In genomic region chr10:93123766-93124165, GRCh38 we compare ENCODE assay signal across 20 cellular contexts. TPM values are rescaled to one million over a fixed set of nuclear protein-coding genes. Genes with fewer than 3 reads are reported as not detected.
A peak's percentile ranks its signal among the peaks of the same experiment; 100 is the strongest.
DNase-seq lines count a peak whose midpoint lies in the region; ATAC-seq and TF ChIP-seq lines count a peak whose summit lies in the region.
"Had no signal": no experiment of that assay in that cellular context is flagged by ENCODE, and none has a peak within 500 bp of the region (broad histone marks: within the 10 kb centered on the region; RNA-seq: fewer than 3 reads in every experiment).

No MANE protein-coding gene starts in this region.

- peaks cover 22% of the 10 kb centered on the region for H3F3A ChIP-seq in MM.1S (ENCODE audit: insufficient read depth, low read length)

- no peaks in the 10 kb centered on the region for H4K20me1 ChIP-seq in MM.1S (ENCODE audit: insufficient read depth, low read length)

- H3K9me3 Mint-ChIP-seq in CD4-positive, CD25-positive, alpha-beta regulatory T cell = peaks cover 0 to 22% (median 7%) of the 10 kb centered on the region in 7 donors
- peaks cover 0 to 25% (median 16%) of the 10 kb centered on the region in 9 donors for H3K9me3 Mint-ChIP-seq in naive thymus-derived CD8-positive, alpha-beta T cell

- H3K36me3 Mint-ChIP-seq in CD4-positive, CD25-positive, alpha-beta regulatory T cell = peaks cover 8% of the 10 kb centered on the region
- peaks cover 0 to 18% (median 7%) of the 10 kb centered on the region in 3 donors for H3K36me3 Mint-ChIP-seq in naive thymus-derived CD8-positive, alpha-beta T cell

- TF ChIP-seq CTCF in MM.1S (IDR thresholded peaks at IDR 0.05; ENCODE audit: low read length) = no peak

- peaks cover 10 to 57% (median 29%) of the 10 kb centered on the region in 4 donors for H3K4me1 Mint-ChIP-seq in CD4-positive, CD25-positive, alpha-beta regulatory T cell
- peaks cover 27 to 40% (median 36%) of the 10 kb centered on the region in 4 donors for H3K4me1 Mint-ChIP-seq in naive thymus-derived CD8-positive, alpha-beta T cell

- H3K9ac ChIP-seq in MM.1S (ENCODE audit: low read length) = no peak overlapping the region

- H3K36me3 ChIP-seq in CD4-positive, CD25-positive, alpha-beta regulatory T cell (ENCODE audit: control insufficient read depth, insufficient read depth, low read length) = no peaks in the 10 kb centered on the region
- H3K36me3 ChIP-seq in MM.1S (replicated peaks; ENCODE audit: insufficient read depth, low read length) = no peaks in the 10 kb centered on the region

- peak overlapping the region in 3 of 4 donors; percentile 9 to 86 (median 81) for H3K4me3 Mint-ChIP-seq in CD4-positive, CD25-positive, alpha-beta regulatory T cell
- peak overlapping the region in 9 of 10 donors; percentile 17 to 84 (median 71) for H3K4me3 Mint-ChIP-seq in naive thymus-derived CD8-positive, alpha-beta T cell

- H3K27me3 Mint-ChIP-seq in CD4-positive, CD25-positive, alpha-beta regulatory T cell = no peaks in the 10 kb centered on the region
- H3K27me3 Mint-ChIP-seq in naive thymus-derived CD8-positive, alpha-beta T cell = peaks cover 0 to 2% (median 0%) of the 10 kb centered on the region in 5 donors

- H3K9me3 ChIP-seq in CD4-positive, CD25-positive, alpha-beta regulatory T cell (ENCODE audit: control insufficient read depth in 2 of 2, low read length in 2 of 2) = peaks cover 7 to 9% of the 10 kb centered on the region in 2 experiments
- H3K9me3 ChIP-seq in MM.1S (replicated peaks; ENCODE audit: insufficient read depth, low read length) = no peaks in the 10 kb centered on the region

- DNase-seq in CD4-positive, CD25-positive, alpha-beta regulatory T cell = no peak
- DNase-seq in MM.1S = no peak
- peak; percentile 11 for DNase-seq in germinal center (ENCODE audit: low spot score)
- DNase-seq in naive thymus-derived CD8-positive, alpha-beta T cell = no peak
- no peak for DNase-seq in NCI-H187 (lab: John Stamatoyannopoulos, UW)
- no peak for DNase-seq in NCI-H2227 (lab: John Stamatoyannopoulos, UW; ENCODE audit: unreplicated experiment)
- DNase-seq: DMS 273 treated with DMSO at 0.1 percent for 48 hours; DMS79 treated with DMSO at 0.1 percent for 48 hours; NCI-H1048; NCI-H1417 treated with DMSO at 0.1 percent for 48 hours; NCI-H187 treated with DMSO at 0.1 percent for 48 hours; NCI-H2107; NK-92 treated with Interleukin-12 subunit alpha and Interleukin-12 subunit beta, amount 100 ng/mL, for 24 hours had no signal

- peak overlapping the region; percentile 77; the same call in 1 of the 2 replicates for H3K4me2 ChIP-seq in MM.1S (ENCODE audit: low read depth, low read length)

- peak in 1 of 2 donors; percentile 35 for ATAC-seq in CD4-positive, CD25-positive, alpha-beta regulatory T cell (ENCODE audit: low read depth in 2 of 2)
- ATAC-seq in naive thymus-derived CD8-positive, alpha-beta T cell = no peak
- ATAC-seq in GM21381 (IDR thresholded peaks at IDR 0.05; ENCODE audit: unreplicated experiment) = no peak
- no peak for ATAC-seq in HG02885 (IDR thresholded peaks at IDR 0.05; ENCODE audit: poor library complexity, unreplicated experiment)
- ATAC-seq: Panc1, SK-N-SH treated with all-trans-retinoic acid at 6 μM for 48 hours had no signal

- H3K27ac Mint-ChIP-seq in CD4-positive, CD25-positive, alpha-beta regulatory T cell = peak overlapping the region; percentile 16 to 90 (median 87)
- H3K27ac Mint-ChIP-seq in naive thymus-derived CD8-positive, alpha-beta T cell = peak overlapping the region in 7 of 10 donors; percentile 5 to 85 (median 49)

- H3K27ac ChIP-seq in CD4-positive, CD25-positive, alpha-beta regulatory T cell (ENCODE audit: insufficient read depth, low read length, poor library complexity, severe bottlenecking) = no peak overlapping the region
- peak overlapping the region; percentile 96; the same call in 1 of the 2 replicates for H3K27ac ChIP-seq in MM.1S (ENCODE audit: low read length)

- no peaks in the 10 kb centered on the region for H3K9me2 ChIP-seq in MM.1S (replicated peaks; ENCODE audit: insufficient read depth, low read length)

- H3K4me1 ChIP-seq in CD4-positive, CD25-positive, alpha-beta regulatory T cell (ENCODE audit: control insufficient read depth, insufficient read depth, low read length, poor library complexity, severe bottlenecking) = peaks cover 21% of the 10 kb centered on the region
- peaks cover 22% of the 10 kb centered on the region for H3K4me1 ChIP-seq in MM.1S (ENCODE audit: low read length)

- POLR2A ChIA-PET in naive thymus-derived CD8-positive, alpha-beta T cell (lab: Charles Lee) = no interaction called here

- no peaks in the 10 kb centered on the region for H3K27me3 ChIP-seq in CD4-positive, CD25-positive, alpha-beta regulatory T cell (ENCODE audit: control insufficient read depth, insufficient read depth, low read length)
- no peaks in the 10 kb centered on the region for H3K27me3 ChIP-seq in MM.1S (replicated peaks; ENCODE audit: insufficient read depth, low read length)

- H3K4me3 ChIP-seq in CD4-positive, CD25-positive, alpha-beta regulatory T cell (ENCODE audit: low read depth, low read length) = no peak overlapping the region
- H3K4me3 ChIP-seq in MM.1S (ENCODE audit: low read length) = no peak overlapping the region

- no peaks in the 10 kb centered on the region for H3K79me2 ChIP-seq in MM.1S (ENCODE audit: low read length)

- H2AFZ ChIP-seq in MM.1S (ENCODE audit: low read length) = no peak overlapping the region

RNA-seq across cellular contexts. Expression of gene CYP26A1, which starts 50.1 kb away (rescaled TPM):
- total RNA-seq in CD4-positive, CD25-positive, alpha-beta regulatory T cell = not detected
- not detected for polyA plus RNA-seq in CD4-positive, CD25-positive, alpha-beta regulatory T cell
- not detected for total RNA-seq in naive thymus-derived CD8-positive, alpha-beta T cell
- polyA plus RNA-seq in naive thymus-derived CD8-positive, alpha-beta T cell = not detected
- total RNA-seq: H4, MCF 10A, NCI-H460 had no signal
